Comparison of ENCODE assay signal across 9 cellular contexts in genomic region chr3:134904333-134904771, GRCh38.
DNase-seq lines count a peak whose midpoint lies in the region; ATAC-seq, FAIRE-seq and TF ChIP-seq lines count a peak whose summit lies in the region.
"Had no signal": no experiment of that assay in that cellular context is flagged by ENCODE, and none has a peak within 500 bp of the region (broad histone marks: within the 10 kb centered on the region; RNA-seq: fewer than 3 reads in every experiment).

No MANE protein-coding gene starts in this region.

- peaks cover 22% of the 10 kb centered on the region for H3K27me3 Mint-ChIP-seq in nephron progenitor cell (ENCODE audit: low read depth, poor library complexity)

- no peaks in the 10 kb centered on the region for H3K36me3 Mint-ChIP-seq in nephron progenitor cell (ENCODE audit: low read depth)

- peak; percentile 100 for FAIRE-seq in GM18507 (lab: Jason Lieb, UNC)

- H3K9me3 ChIP-seq in heart right ventricle (no peaks in the 10 kb centered on the region), uterus (no peaks in the 10 kb centered on the region)

- H3K9me3 Mint-ChIP-seq in nephron progenitor cell: no peaks in the 10 kb centered on the region

- no peak overlapping the region for H3K4me3 Mint-ChIP-seq in nephron progenitor cell

- H3K27ac ChIP-seq in heart right ventricle (no peak overlapping the region), uterus (no peak overlapping the region)

- WGBS in heart right ventricle, 2 donors: 75% methylated on average over 5 of the region's 5 CpGs

- no peak for TF ChIP-seq POLR2A in uterus (IDR thresholded peaks at IDR 0.05)

- H3K4me3 ChIP-seq in heart right ventricle (no peak overlapping the region), uterus (no peak overlapping the region)

- H3K27me3 ChIP-seq in heart right ventricle: no peaks in the 10 kb centered on the region
- no peaks in the 10 kb centered on the region for H3K27me3 ChIP-seq in uterus

- DNase-seq in GM18507 (ENCODE audit: extremely low spot score, insufficient read length, low read depth) (peak; percentile 86), medulla oblongata (ENCODE audit: extremely low spot score) (peak; percentile 55), heart right ventricle (no peak), left colon (no peak), nephron progenitor cell (no peak), uterus (no peak)

- H3K27ac Mint-ChIP-seq in nephron progenitor cell: no peak overlapping the region

- ATAC-seq in GM21367 (IDR thresholded peaks at IDR 0.05; ENCODE audit: unreplicated experiment) (peak; percentile 80), HG03354 (IDR thresholded peaks at IDR 0.05; ENCODE audit: poor library complexity, severe bottlenecking, unreplicated experiment) (peak; percentile 95), heart right ventricle (no peak), left colon (no peak)
- ATAC-seq: Panc1 had no signal

- TF ChIP-seq CTCF in heart right ventricle (IDR thresholded peaks at IDR 0.05) (no peak), nephron progenitor cell (IDR thresholded peaks at IDR 0.05) (no peak), uterus (IDR thresholded peaks at IDR 0.05) (no peak)

- H3K4me1 ChIP-seq in heart right ventricle (peaks cover 0 to 11% (median 8%) of the 10 kb centered on the region in 9 donors), uterus (no peaks in the 10 kb centered on the region)

- peaks cover 9% of the 10 kb centered on the region for H3K4me1 Mint-ChIP-seq in nephron progenitor cell

- H3K36me3 ChIP-seq in heart right ventricle (no peaks in the 10 kb centered on the region), uterus (no peaks in the 10 kb centered on the region)

- intact Hi-C loops in heart right ventricle (cut with DNase I) (no loop called here), left colon (cut with DNase I, micrococcal nuclease) (no loop called here), uterus (cut with DNase I; ENCODE audit: low total_unique reads) (no loop called here)

Comparison
In these comparisons a context has a peak if more than half of its experiments do, and no peak if none do; other contexts are left out.
1. DNase-seq: peak in GM18507 (single experiment) and medulla oblongata (single experiment); none in heart right ventricle (0 of 2), left colon (0 of 2), nephron progenitor cell (single experiment) and uterus (0 of 2).
2. ATAC-seq: peak in GM21367 (single experiment) and HG03354 (single experiment); none in heart right ventricle (0 of 8) and left colon (single experiment).